Comparison of ENCODE assay signal across 26 cellular contexts in the genomic region with DNA sequence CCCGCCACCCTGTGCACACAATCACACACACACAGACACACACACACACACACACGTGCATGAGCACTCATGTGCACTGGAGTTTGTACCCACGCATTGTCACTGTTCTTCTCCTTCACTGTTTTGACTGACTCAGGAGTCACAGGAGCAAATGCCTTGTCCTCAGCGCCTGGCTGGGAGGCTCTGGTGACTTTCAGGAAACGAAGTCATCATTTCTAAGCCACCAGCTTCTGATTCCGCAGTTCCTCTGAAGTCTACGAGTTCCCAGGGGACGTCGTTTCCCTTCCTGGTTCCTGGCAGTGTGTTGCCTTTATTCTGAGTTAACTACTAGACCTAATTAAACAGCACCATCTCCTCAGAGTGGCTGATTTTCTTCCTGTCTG.
A peak's percentile ranks its signal among the peaks of the same experiment; 100 is the strongest.
DNase-seq lines count a peak whose midpoint lies in the region; FAIRE-seq and TF ChIP-seq lines count a peak whose summit lies in the region.
"Had no signal": no experiment of that assay in that cellular context is flagged by ENCODE, and none has a peak within 500 bp of the region (broad histone marks: within the 10 kb centered on the region; RNA-seq: fewer than 3 reads in every experiment).

No MANE protein-coding gene starts in this region.

- no peak overlapping the region for H2AFZ ChIP-seq in astrocyte (ENCODE audit: low read depth, low read length)

- H3K9me3 Mint-ChIP-seq in astrocyte (ENCODE audit: unreplicated experiment) (no peaks in the 10 kb centered on the region), nephron (no peaks in the 10 kb centered on the region)
- H3K9me3 Mint-ChIP-seq: activated T-helper 2 cell treated with anti-CD3 and anti-CD28 coated beads, Interferon-gamma antibody, Interleukin-2, Interleukin-4, amounts not matched to agents 10 μg/mL and 5 μg/mL and 100 μg/mL, durations not matched to agents 14 hours and 24 hours and 36 hours; CD4-positive, alpha-beta memory T cell; effector memory CD8-positive, alpha-beta T cell; HFFc6; T-helper 1 cell treated with Interleukin-12 subunit alpha and Interleukin-12 subunit beta and Interleukin-4 antibody, amounts not matched to agents 30 μg/mL and 1 μg/mL, for 36 hours had no signal

- H3K4me3 Mint-ChIP-seq in astrocyte (ENCODE audit: unreplicated experiment) (no peak overlapping the region), nephron (no peak overlapping the region)
- H3K4me3 Mint-ChIP-seq: CD4-positive, alpha-beta memory T cell; effector memory CD8-positive, alpha-beta T cell; HFFc6; T-helper 1 cell treated with Interleukin-12 subunit alpha and Interleukin-12 subunit beta and Interleukin-4 antibody, amounts not matched to agents 30 μg/mL and 1 μg/mL, for 36 hours had no signal

- TF ChIP-seq CTCF in BE2C (IDR thresholded peaks at IDR 0.05; ENCODE audit: low read depth, low read length) (no peak), astrocyte (IDR thresholded peaks at IDR 0.05; ENCODE audit: insufficient read depth, low read depth, low read length) (no peak), nephron (IDR thresholded peaks at IDR 0.05; ENCODE audit: unreplicated experiment in 3 of 3) (no peak), foreskin fibroblast (IDR thresholded peaks at IDR 0.05; ENCODE audit: low read depth, low read length) (no peak)

- H3K27me3 ChIP-seq in BE2C (no peaks in the 10 kb centered on the region), astrocyte (ENCODE audit: insufficient read depth, low read length) (peaks cover 8% of the 10 kb centered on the region)
- H3K27me3 ChIP-seq: body of pancreas, SJSA1, uterus had no signal

- DNase-seq in BE2C (peak; percentile 30), M059J (ENCODE audit: low read depth) (peak; percentile 19), astrocyte (ENCODE audit: low read depth) (no peak), foreskin fibroblast (no peak), NCI-H2196 treated with DMSO at 0.1 percent for 48 hours (lab: John Stamatoyannopoulos, UW; ENCODE audit: unreplicated experiment) (no peak), ACHN (no peak)
- DNase-seq in activated CD4-positive, alpha-beta T cell treated with anti-CD3 and anti-CD28 coated beads for 4 hours = no peak
- DNase-seq: activated CD4-positive, alpha-beta T cell treated with anti-CD3 and anti-CD28 coated beads, Interleukin-2, amount 50 U/mL, for 4 hours; activated CD8-positive, alpha-beta memory T cell treated with anti-CD3 and anti-CD28 coated beads, Interleukin-2, amount 50 U/mL, for 4 hours; body of pancreas; CD4-positive, alpha-beta memory T cell; effector memory CD8-positive, alpha-beta T cell; GF-D8; HFFc6; left ventricle myocardium inferior; NCI-H1048; NCI-H187; NCI-H774; OCI-M1; posterior cingulate gyrus; uterus; WERI-Rb-1 had no signal

- H3K36me3 ChIP-seq in BE2C (no peaks in the 10 kb centered on the region), astrocyte (ENCODE audit: insufficient read depth, low read length) (no peaks in the 10 kb centered on the region)
- H3K36me3 ChIP-seq: left ventricle myocardium inferior, SJSA1, uterus, WERI-Rb-1 had no signal

- in situ Hi-C loops in ACHN (cut with HindIII; ENCODE audit: low pct_ligation_motif_present, low pct_unique_long_range_greater_than_20kb, low sequenced_read_pairs) = no loop called here

- peaks cover 15% of the 10 kb centered on the region for H3K27me3 Mint-ChIP-seq in astrocyte (ENCODE audit: low read depth, unreplicated experiment)
- H3K27me3 Mint-ChIP-seq in nephron (ENCODE audit: low read depth) = peaks cover 9% of the 10 kb centered on the region
- H3K27me3 Mint-ChIP-seq: CD4-positive, alpha-beta memory T cell had no signal

- no peak for FAIRE-seq in astrocyte (lab: Jason Lieb, UNC)

- H3K27ac ChIP-seq in astrocyte (ENCODE audit: low read depth, low read length) = no peak overlapping the region
- H3K27ac ChIP-seq: body of pancreas, left ventricle myocardium inferior, SJSA1, uterus, WERI-Rb-1 had no signal

- peak overlapping the region; percentile 26 for H3K4me2 ChIP-seq in astrocyte (ENCODE audit: low read length)

- H3K9ac ChIP-seq in astrocyte (ENCODE audit: low read length) = no peak overlapping the region

- H3K79me2 ChIP-seq in astrocyte (ENCODE audit: insufficient read depth, low read length) = no peaks in the 10 kb centered on the region

- no peaks in the 10 kb centered on the region for H3K9me3 ChIP-seq in BE2C
- peaks cover 3% of the 10 kb centered on the region for H3K9me3 ChIP-seq in astrocyte (ENCODE audit: insufficient read depth, low read depth, low read length)
- H3K9me3 ChIP-seq: body of pancreas, left ventricle myocardium inferior, SJSA1, uterus had no signal

- H3K4me3 ChIP-seq in BE2C (ENCODE audit: low read depth, low read length) = no peak overlapping the region
- no peak overlapping the region for H3K4me3 ChIP-seq in astrocyte (ENCODE audit: insufficient read depth, low read depth, low read length)
- H3K4me3 ChIP-seq in foreskin fibroblast (ENCODE audit: low read depth in 1 of 2, low read length in 2 of 2) = no peak overlapping the region
- H3K4me3 ChIP-seq: body of pancreas, left ventricle myocardium inferior, SJSA1, uterus had no signal

- H3K4me1 Mint-ChIP-seq in astrocyte (ENCODE audit: low read depth, unreplicated experiment) = peaks cover 23% of the 10 kb centered on the region
- peaks cover 43% of the 10 kb centered on the region for H3K4me1 Mint-ChIP-seq in nephron

- peak overlapping the region; percentile 31 for H3K27ac Mint-ChIP-seq in astrocyte (ENCODE audit: unreplicated experiment)
- H3K27ac Mint-ChIP-seq in nephron = peak overlapping the region; percentile 1 to 58 (median 24)
- H3K27ac Mint-ChIP-seq: activated T-helper 2 cell treated with anti-CD3 and anti-CD28 coated beads, Interferon-gamma antibody, Interleukin-2, Interleukin-4, amounts not matched to agents 10 μg/mL and 5 μg/mL and 100 μg/mL, durations not matched to agents 14 hours and 24 hours and 36 hours; CD4-positive, alpha-beta memory T cell; effector memory CD8-positive, alpha-beta T cell; HFFc6; T-helper 1 cell treated with Interleukin-12 subunit alpha and Interleukin-12 subunit beta and Interleukin-4 antibody, amounts not matched to agents 30 μg/mL and 1 μg/mL, for 36 hours had no signal

- no peaks in the 10 kb centered on the region for H3K36me3 Mint-ChIP-seq in astrocyte (ENCODE audit: low read depth, unreplicated experiment)
- H3K36me3 Mint-ChIP-seq in nephron (ENCODE audit: low read depth) = no peaks in the 10 kb centered on the region
- H3K36me3 Mint-ChIP-seq: CD4-positive, alpha-beta memory T cell had no signal

- no peaks in the 10 kb centered on the region for H4K20me1 ChIP-seq in astrocyte (ENCODE audit: insufficient read depth, low read length)

- peaks cover 6% of the 10 kb centered on the region; the same call in 1 of the 2 replicates for H3K4me1 ChIP-seq in BE2C
- H3K4me1 ChIP-seq in astrocyte (ENCODE audit: insufficient read depth, low read length) = peaks cover 25% of the 10 kb centered on the region
- H3K4me1 ChIP-seq: body of pancreas, left ventricle myocardium inferior, uterus had no signal

Comparison
In these comparisons a context has a peak if more than half of its experiments do, and no peak if none do; other contexts are left out.
1. DNase-seq: peak in BE2C (single experiment) and M059J (single experiment); none in astrocyte (single experiment), foreskin fibroblast (0 of 2), NCI-H2196 treated with DMSO at 0.1 percent for 48 hours (single experiment), ACHN (single experiment) and activated CD4-positive, alpha-beta T cell treated with anti-CD3 and anti-CD28 coated beads for 4 hours (0 of 2).